ENCODE assay signal across 9 cellular contexts in the genomic region with DNA sequence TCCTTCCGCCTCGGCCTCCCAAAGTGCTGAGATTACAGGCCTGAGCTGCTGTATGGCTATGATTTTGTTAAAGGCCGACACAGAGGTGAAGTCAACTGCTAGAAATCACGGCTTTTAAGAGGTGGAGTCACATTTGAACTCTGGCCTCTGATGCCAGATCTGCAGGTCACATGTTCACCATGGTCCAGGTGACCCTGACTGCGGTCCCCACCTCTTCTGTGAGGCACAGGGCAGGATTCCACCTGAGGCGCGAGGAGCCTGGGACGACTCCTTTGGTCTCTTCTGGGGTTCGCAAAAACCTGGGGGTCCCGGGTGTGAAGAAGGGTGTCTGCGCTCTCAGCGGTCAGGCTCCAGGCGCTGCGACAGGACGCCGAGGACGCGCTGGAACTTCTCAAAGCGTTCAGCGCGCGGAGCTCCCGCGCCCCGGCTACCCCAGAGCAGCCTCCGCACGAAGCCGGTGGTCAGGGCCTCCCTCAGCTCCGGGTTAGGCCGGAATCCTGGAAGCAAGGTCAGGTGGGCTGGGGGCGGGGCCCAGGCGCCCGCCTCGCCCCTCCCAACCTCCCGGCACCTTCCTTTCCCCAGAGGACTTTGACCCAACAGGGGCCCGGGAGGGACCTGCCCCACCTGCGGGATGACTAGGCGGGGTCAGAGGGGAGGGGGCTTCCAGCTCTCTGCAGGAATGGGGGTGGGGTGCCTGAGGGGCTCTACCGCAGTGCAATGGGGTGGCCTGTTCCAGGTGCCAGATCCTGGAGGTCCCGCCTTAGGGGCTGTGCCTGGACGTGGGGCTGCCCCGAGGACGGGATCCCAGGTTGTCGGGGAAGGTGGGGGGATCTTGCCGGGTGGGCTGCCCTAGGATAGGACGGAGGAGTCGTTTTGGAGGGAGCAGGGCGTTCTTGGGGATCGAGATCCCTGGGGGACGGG. TPM values are rescaled to one million over a fixed set of nuclear protein-coding genes. Genes with fewer than 3 reads are reported as not detected.
A peak's percentile ranks its signal among the peaks of the same experiment; 100 is the strongest.
DNase-seq lines count a peak whose midpoint lies in the region; ATAC-seq, FAIRE-seq and TF ChIP-seq lines count a peak whose summit lies in the region.
"Had no signal": no experiment of that assay in that cellular context is flagged by ENCODE, and none has a peak within 500 bp of the region (broad histone marks: within the 10 kb centered on the region; RNA-seq: fewer than 3 reads in every experiment).

No MANE protein-coding gene starts in this region.

- POLR2A ChIA-PET in GM12878 (lab: Charles Lee), result interaction anchor here (0.6 kb wide), 1 partner anchor 111 kb away, joined by 3 read pairs; no protein-coding TSS in a partner anchor

- no peak for DNase-seq in activated T-cell treated with anti-CD3 and anti-CD28 coated beads, Interleukin-2, amount 50 U/mL, for 4 hours
- DNase-seq in activated T-cell treated with anti-CD3 and anti-CD28 coated beads for 4 hours (no peak), GM12878 (ENCODE audit: low read depth, low spot score) (no peak), right lobe of liver (peak; percentile 61 to 88 (median 85)), thoracic aorta (ENCODE audit: low spot score) (no peak), epidermal melanocyte (ENCODE audit: insufficient read length, low spot score) (no peak), urothelium cell line (ENCODE audit: low spot score) (no peak), NCI-H146 (lab: John Stamatoyannopoulos, UW) (no peak)

- no peak for ATAC-seq in activated T-cell treated with anti-CD3 and anti-CD28 coated beads, Interleukin-2, amount 50 U/mL, for 4 hours
- ATAC-seq in GM12878 (no peak), right lobe of liver (peak; percentile 64 to 71 (median 66)), thoracic aorta (ENCODE audit: insufficient number of reproducible peaks, low FRiP score, low read depth) (no peak)

- peaks cover 10% of the 10 kb centered on the region for H3K4me1 Mint-ChIP-seq in activated T-cell treated with anti-CD3 and anti-CD28 coated beads, Interleukin-2, amount 50 U/mL, for 4 hours (ENCODE audit: low read depth)

- H4K20me1 ChIP-seq in GM12878 (ENCODE audit: control insufficient read depth, insufficient read depth), result no peaks in the 10 kb centered on the region

- H3K4me3 Mint-ChIP-seq in activated T-cell treated with anti-CD3 and anti-CD28 coated beads, Interleukin-2, amount 50 U/mL, for 4 hours, result peak overlapping the region; percentile 69

- peak overlapping the region; percentile 48; the same call in 1 of the 2 replicates for H3K4me3 ChIP-seq in GM12878
- H3K4me3 ChIP-seq in right lobe of liver, result peak overlapping the region; percentile 32 to 61 (median 50)
- H3K4me3 ChIP-seq in thoracic aorta, result peak overlapping the region; percentile 68

- RAD21 ChIA-PET in GM12878 (lab: Charles Lee; ENCODE audit: unreplicated experiment), result interaction anchor here (0.6 to 1.0 kb wide), 4 partner anchors 14 to 252 kb away, joined by 3 to 6 read pairs (median 3); a partner anchor contains a TSS

- FAIRE-seq in GM12878 (lab: Jason Lieb, UNC) (no peak), urothelium cell line (lab: Jason Lieb, UNC) (no peak)

- H3K36me3 ChIP-seq in GM12878 (ENCODE audit: control insufficient read depth in 2 of 2, insufficient read depth in 2 of 2, low read length in 1 of 2) (peaks cover 9 to 13% of the 10 kb centered on the region in 2 experiments), right lobe of liver (peaks cover 0 to 13% (median 0%) of the 10 kb centered on the region in 4 donors), thoracic aorta (peaks cover 42% of the 10 kb centered on the region)

- in situ Hi-C loops in GM12878 (cut with MboI), result no loop called here

- H3K9me3 ChIP-seq in GM12878 (replicated peaks; ENCODE audit: control insufficient read depth, insufficient read depth, low read length), result no peaks in the 10 kb centered on the region
- no peaks in the 10 kb centered on the region for H3K9me3 ChIP-seq in right lobe of liver
- H3K9me3 ChIP-seq in thoracic aorta, result no peaks in the 10 kb centered on the region

- CTCF ChIA-PET in GM12878 (lab: Yijun Ruan, JAX), result interaction anchor here (0.9 to 1.4 kb wide), 2 partner anchors 14 to 222 kb away, joined by 4 to 7 read pairs; a partner anchor contains a TSS

- H3K9me3 Mint-ChIP-seq in activated T-cell treated with anti-CD3 and anti-CD28 coated beads, Interleukin-2, amount 50 U/mL, for 4 hours, result no peaks in the 10 kb centered on the region

- no peaks in the 10 kb centered on the region for H3K27me3 Mint-ChIP-seq in activated T-cell treated with anti-CD3 and anti-CD28 coated beads, Interleukin-2, amount 50 U/mL, for 4 hours (ENCODE audit: low read depth)

- H3K79me2 ChIP-seq in GM12878 (ENCODE audit: control insufficient read depth, insufficient read depth, low read length), result no peaks in the 10 kb centered on the region; the same call in 1 of the 2 replicates

- no peak for TF ChIP-seq RAD21 in GM12878 (IDR thresholded peaks at IDR 0.05; ENCODE audit: insufficient read depth, low read depth, low read length)

- H2AFZ ChIP-seq in GM12878 (ENCODE audit: control insufficient read depth, low read depth, low read length), result peak overlapping the region; percentile 91

- TF ChIP-seq POLR2A in GM12878 (IDR thresholded peaks at IDR 0.05; ENCODE audit: low read depth, low read length) (no peak), right lobe of liver (IDR thresholded peaks at IDR 0.05) (peak; percentile 45)

- peak overlapping the region; percentile 50; the same call in 1 of the 2 replicates for H3K9ac ChIP-seq in GM12878 (ENCODE audit: control insufficient read depth, insufficient read depth, low read length)

- TF ChIP-seq CTCF in GM12878 (IDR thresholded peaks at IDR 0.05 in 2 of 3, conservative IDR thresholded peaks at IDR 0.05 in 1 of 3; ENCODE audit: control insufficient read depth in 2 of 3, extremely low read depth in 1 of 3, insufficient read depth in 1 of 3, low read depth in 3 of 3, low read length in 3 of 3) (no peak), right lobe of liver (IDR thresholded peaks at IDR 0.05) (no peak), thoracic aorta (IDR thresholded peaks at IDR 0.05) (no peak)

- H3K4me1 ChIP-seq in GM12878 (ENCODE audit: control insufficient read depth, insufficient read depth, low read length) (peaks cover 17% of the 10 kb centered on the region), right lobe of liver (peaks cover 0 to 10% (median 0%) of the 10 kb centered on the region in 4 donors), thoracic aorta (ENCODE audit: control insufficient read depth in 1 of 2, low read depth in 2 of 2) (peaks cover 4 to 13% of the 10 kb centered on the region in 2 donors)

- WGBS in GM12878 (ENCODE audit: insufficient coverage, insufficient replicate concordance, low lambda C conversion rate, missing lambda C conversion rate), result 79% methylated on average over 28 of the region's 50 CpGs
- WGBS in right lobe of liver (ENCODE audit: insufficient coverage, low coverage, low lambda C conversion rate, missing lambda C conversion rate), result 43% methylated on average over 12 of the region's 50 CpGs

- no peak for TF ChIP-seq EP300 in GM12878 (IDR thresholded peaks at IDR 0.05; ENCODE audit: borderline replicate concordance in 1 of 2, control insufficient read depth in 1 of 2, low read depth in 2 of 2, low read length in 2 of 2)

- H3K27ac ChIP-seq in GM12878 (ENCODE audit: control insufficient read depth, insufficient read depth), result peak overlapping the region; percentile 64
- H3K27ac ChIP-seq in right lobe of liver, result peak overlapping the region in 2 of 3 donors; percentile 59 to 89
- H3K27ac ChIP-seq in thoracic aorta, result peak overlapping the region in 1 of 2 donors; percentile 41

- H3K36me3 Mint-ChIP-seq in activated T-cell treated with anti-CD3 and anti-CD28 coated beads, Interleukin-2, amount 50 U/mL, for 4 hours (ENCODE audit: insufficient read depth), result peaks cover 24% of the 10 kb centered on the region

- intact Hi-C loops in GM12878 (cut with micrococcal nuclease; ENCODE audit: unreplicated experiment) (loop anchor here (5.0 kb wide), 2 partner anchors 110 to 120 kb away; no protein-coding TSS in a partner anchor), right lobe of liver (cut with DNase I) (no loop called here)

- H3K4me2 ChIP-seq in GM12878 (ENCODE audit: control insufficient read depth, insufficient read depth), result peak overlapping the region; percentile 92

- no TSS peak for BruUV-seq in GM12878 (replicated peaks; lab: Mats Ljungman, UMichigan)

- H3K27me3 ChIP-seq in GM12878 (replicated peaks in 1 of 2; ENCODE audit: control insufficient read depth in 2 of 2, insufficient read depth in 2 of 2, low read length in 1 of 2), result no peaks in the 10 kb centered on the region
- H3K27me3 ChIP-seq in right lobe of liver, result no peaks in the 10 kb centered on the region
- H3K27me3 ChIP-seq in thoracic aorta (replicated peaks; ENCODE audit: insufficient read depth), result no peaks in the 10 kb centered on the region

- SMC1A ChIA-PET in GM12878 (lab: Charles Lee; ENCODE audit: uncharacterized antibody, unreplicated experiment), result interaction anchor here (1.0 kb wide), 1 partner anchor 11 kb away, joined by 3 read pairs; no protein-coding TSS in a partner anchor

RNA-seq across cellular contexts. Expression of a gene that starts 13.0 kb away (rescaled TPM):
- 10 to 100 TPM; 31.8 to 40.2 (median 37.4) TPM for total RNA-seq in activated T-cell treated with anti-CD3 and anti-CD28 coated beads, Interleukin-2, amount 50 U/mL, for 4 hours
- 35.0 and 37.1 TPM in 2 replicates for total RNA-seq in GM12878 (2013; cell fraction: nucleolus; rRNA removed)
- total RNA-seq in GM12878 (2014; rRNA removed) (34.6 and 39.5 TPM in 2 replicates), GM12878 (2014; rRNA removed; fragmentation: Illumina TruSeq; extraction: Trizol) (28.1 and 28.5 TPM in 2 replicates), GM12878 (2021) (48.6 and 52.7 TPM in 2 replicates), right lobe of liver (10 to 100 TPM in 2 of 6 experiments, 1 to 10 TPM in 4; 7.5 to 14.9 (median 9.3) TPM), thoracic aorta (100 to 1,000 TPM in 1 of 2 donors, 10 to 100 TPM in 1; 98.2 to 105 TPM)
- polyA plus RNA-seq in GM12878 (2011; ENCODE audit: low read depth), result 18.9 TPM
- polyA plus RNA-seq in GM12878 (2011; rRNA removed) (30.1 and 44.0 TPM in 2 replicates), GM12878 (2014; fragmentation: Illumina TruSeq; extraction: Trizol) (34.7 and 38.5 TPM in 2 replicates), GM12878 (2014; fragmentation: Nextera tagmentation; extraction: Ambion mirVana) (1 to 10 TPM in 1 of 2 experiments, under 1 TPM in 1; 0.79 to 2.2 TPM), GM12878 (2014; rRNA removed) (54.5 and 56.3 TPM in 2 replicates), GM12878 (2016; fragmentation: Nextera tagmentation; extraction: Ambion mirVana) (10 to 100 TPM; 26.6 to 30.4 TPM)
- 35.9 and 44.6 TPM in 2 replicates for polyA plus RNA-seq in GM12878 (2011; cell fraction: cytosol; rRNA removed)
- 86.8 and 103 TPM in 2 replicates for polyA plus RNA-seq in GM12878 (2011; cell fraction: nucleus; rRNA removed)
- 42.0 and 53.2 TPM in 2 replicates for polyA plus RNA-seq in GM12878 (2012)
- polyA minus RNA-seq in GM12878 (2011; rRNA and poly(A)+ RNA removed), result 18.0 and 29.1 TPM in 2 replicates
- polyA minus RNA-seq in GM12878 (2011; cell fraction: cytosol; rRNA and poly(A)+ RNA removed), result 17.6 and 19.0 TPM in 2 replicates
- polyA minus RNA-seq in GM12878 (2011; cell fraction: nucleus; rRNA and poly(A)+ RNA removed), result 16.3 and 21.9 TPM in 2 replicates

RNA-seq across cellular contexts. Expression of a gene that starts 14.7 kb away (rescaled TPM):
- 10 to 100 TPM; 24.6 to 27.8 (median 27.4) TPM for total RNA-seq in activated T-cell treated with anti-CD3 and anti-CD28 coated beads, Interleukin-2, amount 50 U/mL, for 4 hours
- 22.3 and 28.0 TPM in 2 replicates for total RNA-seq in GM12878 (2013; cell fraction: nucleolus; rRNA removed)
- 16.8 and 20.6 TPM in 2 replicates for total RNA-seq in GM12878 (2014; rRNA removed)
- total RNA-seq in GM12878 (2014; rRNA removed; fragmentation: Illumina TruSeq; extraction: Trizol), result 6.0 and 8.7 TPM in 2 replicates
- 18.8 and 20.6 TPM in 2 replicates for total RNA-seq in GM12878 (2021)
- 3.4 TPM for polyA plus RNA-seq in GM12878 (2011; ENCODE audit: low read depth)
- 4.9 and 6.6 TPM in 2 replicates for polyA plus RNA-seq in GM12878 (2011; rRNA removed)
- polyA plus RNA-seq in GM12878 (2011; cell fraction: cytosol; rRNA removed), result 9.7 and 13.5 TPM in 2 replicates
- polyA plus RNA-seq in GM12878 (2011; cell fraction: nucleus; rRNA removed), result 23.6 and 26.4 TPM in 2 replicates
- polyA plus RNA-seq in GM12878 (2012), result 9.2 and 9.4 TPM in 2 replicates
- polyA plus RNA-seq in GM12878 (2014; fragmentation: Illumina TruSeq; extraction: Trizol), result 3.4 and 7.7 TPM in 2 replicates
- 1 to 10 TPM in 1 of 2 experiments, under 1 TPM in 1; 0.77 to 1.4 TPM for polyA plus RNA-seq in GM12878 (2014; fragmentation: Nextera tagmentation; extraction: Ambion mirVana)
- polyA plus RNA-seq in GM12878 (2014; rRNA removed), result 24.4 and 24.7 TPM in 2 replicates
- 10 to 100 TPM; 10.3 to 12.9 TPM for polyA plus RNA-seq in GM12878 (2016; fragmentation: Nextera tagmentation; extraction: Ambion mirVana)
- 5.2 and 14.0 TPM in 2 replicates for polyA minus RNA-seq in GM12878 (2011; rRNA and poly(A)+ RNA removed)
- 2.8 and 4.4 TPM in 2 replicates for polyA minus RNA-seq in GM12878 (2011; cell fraction: cytosol; rRNA and poly(A)+ RNA removed)
- polyA minus RNA-seq in GM12878 (2011; cell fraction: nucleus; rRNA and poly(A)+ RNA removed), result 12.5 and 12.8 TPM in 2 replicates
- total RNA-seq in right lobe of liver, result 1 to 10 TPM in 4 of 6 experiments, under 1 TPM in 2; 0.72 to 2.3 (median 1.3) TPM
- total RNA-seq in thoracic aorta, result 1 to 10 TPM in 1 of 2 donors, under 1 TPM in 1; 0.68 to 7.1 TPM
- polyA plus RNA-seq: AG04450 had no signal

RNA-seq across cellular contexts. Expression of a gene that starts 15.1 kb away (rescaled TPM):
- 10 to 100 TPM; 60.4 to 86.3 (median 78.6) TPM for total RNA-seq in activated T-cell treated with anti-CD3 and anti-CD28 coated beads, Interleukin-2, amount 50 U/mL, for 4 hours
- total RNA-seq in GM12878 (2013; cell fraction: nucleolus; rRNA removed), result 37.2 and 42.9 TPM in 2 replicates
- total RNA-seq in GM12878 (2014; rRNA removed) (63.1 and 67.7 TPM in 2 replicates), GM12878 (2014; rRNA removed; fragmentation: Illumina TruSeq; extraction: Trizol) (42.7 and 43.8 TPM in 2 replicates), GM12878 (2021) (64.7 and 71.0 TPM in 2 replicates), right lobe of liver (10 to 100 TPM; 22.3 to 53.0 (median 41.3) TPM), thoracic aorta (10 to 100 TPM; 32.2 to 84.2 TPM)
- 17.1 TPM for polyA plus RNA-seq in GM12878 (2011; ENCODE audit: low read depth)
- polyA plus RNA-seq in GM12878 (2011; rRNA removed) (33.6 and 56.2 TPM in 2 replicates), GM12878 (2014; fragmentation: Illumina TruSeq; extraction: Trizol) (28.9 and 56.1 TPM in 2 replicates), GM12878 (2014; fragmentation: Nextera tagmentation; extraction: Ambion mirVana) (10 to 100 TPM in 1 of 2 experiments, 1 to 10 TPM in 1; 4.4 to 17.6 TPM), GM12878 (2014; rRNA removed) (81.1 and 87.2 TPM in 2 replicates), GM12878 (2016; fragmentation: Nextera tagmentation; extraction: Ambion mirVana) (10 to 100 TPM; 57.9 to 63.1 TPM)
- 81.3 and 87.6 TPM in 2 replicates for polyA plus RNA-seq in GM12878 (2011; cell fraction: cytosol; rRNA removed)
- polyA plus RNA-seq in GM12878 (2011; cell fraction: nucleus; rRNA removed), result 178 and 218 TPM in 2 replicates
- 53.1 and 59.7 TPM in 2 replicates for polyA plus RNA-seq in GM12878 (2012)
- 74.5 TPM in 2 replicates for polyA minus RNA-seq in GM12878 (2011; rRNA and poly(A)+ RNA removed)
- 17.3 and 27.0 TPM in 2 replicates for polyA minus RNA-seq in GM12878 (2011; cell fraction: cytosol; rRNA and poly(A)+ RNA removed)
- 32.6 and 40.9 TPM in 2 replicates for polyA minus RNA-seq in GM12878 (2011; cell fraction: nucleus; rRNA and poly(A)+ RNA removed)

RNA-seq across cellular contexts. Expression of a gene that starts 20.0 kb away (rescaled TPM):
- total RNA-seq in activated T-cell treated with anti-CD3 and anti-CD28 coated beads, Interleukin-2, amount 50 U/mL, for 4 hours, result 10 to 100 TPM; 65.7 to 75.6 (median 70.7) TPM
- total RNA-seq in GM12878 (2013; cell fraction: nucleolus; rRNA removed), result 110 and 115 TPM in 2 replicates
- total RNA-seq in GM12878 (2014; rRNA removed) (46.4 and 50.7 TPM in 2 replicates), GM12878 (2014; rRNA removed; fragmentation: Illumina TruSeq; extraction: Trizol) (39.9 and 44.5 TPM in 2 replicates), GM12878 (2021) (65.4 and 76.8 TPM in 2 replicates), right lobe of liver (1 to 10 TPM; 1.1 to 7.9 (median 3.1) TPM), thoracic aorta (10 to 100 TPM in 1 of 2 donors, 1 to 10 TPM in 1; 7.6 to 12.2 TPM)
- 25.3 TPM for polyA plus RNA-seq in GM12878 (2011; ENCODE audit: low read depth)
- polyA plus RNA-seq in GM12878 (2011; rRNA removed) (21.9 and 36.9 TPM in 2 replicates), GM12878 (2014; fragmentation: Illumina TruSeq; extraction: Trizol) (31.2 and 47.2 TPM in 2 replicates), GM12878 (2014; fragmentation: Nextera tagmentation; extraction: Ambion mirVana) (1 to 10 TPM; 1.6 to 4.3 TPM), GM12878 (2014; rRNA removed) (48.5 and 52.7 TPM in 2 replicates), GM12878 (2016; fragmentation: Nextera tagmentation; extraction: Ambion mirVana) (10 to 100 TPM; 15.0 to 15.9 TPM)
- 34.2 and 36.5 TPM in 2 replicates for polyA plus RNA-seq in GM12878 (2011; cell fraction: cytosol; rRNA removed)
- polyA plus RNA-seq in GM12878 (2011; cell fraction: nucleus; rRNA removed), result 72.6 and 89.0 TPM in 2 replicates
- 40.7 and 41.8 TPM in 2 replicates for polyA plus RNA-seq in GM12878 (2012)
- polyA minus RNA-seq in GM12878 (2011; rRNA and poly(A)+ RNA removed), result 51.5 and 71.1 TPM in 2 replicates
- polyA minus RNA-seq in GM12878 (2011; cell fraction: cytosol; rRNA and poly(A)+ RNA removed), result 14.2 and 18.7 TPM in 2 replicates
- 61.3 and 87.1 TPM in 2 replicates for polyA minus RNA-seq in GM12878 (2011; cell fraction: nucleus; rRNA and poly(A)+ RNA removed)
- polyA plus RNA-seq: AG04450 had no signal

RNA-seq across cellular contexts. Expression of a gene that starts 32.1 kb away (rescaled TPM):
- 1 to 10 TPM; 6.5 to 7.4 (median 6.7) TPM for total RNA-seq in activated T-cell treated with anti-CD3 and anti-CD28 coated beads, Interleukin-2, amount 50 U/mL, for 4 hours
- 3.1 and 4.3 TPM in 2 replicates for total RNA-seq in GM12878 (2013; cell fraction: nucleolus; rRNA removed)
- 0.28 and 1.6 TPM in 2 replicates for total RNA-seq in GM12878 (2014; rRNA removed)
- total RNA-seq in GM12878 (2014; rRNA removed; fragmentation: Illumina TruSeq; extraction: Trizol), result 0.54 and 1.1 TPM in 2 replicates
- total RNA-seq in GM12878 (2021), result 5.9 and 6.7 TPM in 2 replicates
- polyA plus RNA-seq in GM12878 (2011; ENCODE audit: low read depth), result not detected
- polyA plus RNA-seq in GM12878 (2011; rRNA removed), result 1.1 and 1.9 TPM in 2 replicates
- 1.5 and 1.9 TPM in 2 replicates for polyA plus RNA-seq in GM12878 (2011; cell fraction: cytosol; rRNA removed)
- 1.9 and 2.6 TPM in 2 replicates for polyA plus RNA-seq in GM12878 (2011; cell fraction: nucleus; rRNA removed)
- 0.30 and 0.48 TPM in 2 replicates for polyA plus RNA-seq in GM12878 (2012)
- polyA plus RNA-seq in GM12878 (2014; fragmentation: Illumina TruSeq; extraction: Trizol), result 0.79 and 3.0 TPM in 2 replicates
- polyA plus RNA-seq in GM12878 (2014; fragmentation: Nextera tagmentation; extraction: Ambion mirVana), result 1 to 10 TPM in 1 of 2 experiments, under 1 TPM in 1; 0.64 to 2.7 TPM
- polyA plus RNA-seq in GM12878 (2014; rRNA removed), result 0.95 and 2.2 TPM in 2 replicates
- under 1 TPM; 0.20 to 0.25 TPM for polyA plus RNA-seq in GM12878 (2016; fragmentation: Nextera tagmentation; extraction: Ambion mirVana)
- polyA minus RNA-seq in GM12878 (2011; rRNA and poly(A)+ RNA removed), result 2.0 and 2.3 TPM in 2 replicates
- polyA minus RNA-seq in GM12878 (2011; cell fraction: cytosol; rRNA and poly(A)+ RNA removed), result 48.6 and 52.2 TPM in 2 replicates
- 4.1 and 16.8 TPM in 2 replicates for polyA minus RNA-seq in GM12878 (2011; cell fraction: nucleus; rRNA and poly(A)+ RNA removed)
- total RNA-seq in right lobe of liver, result over 10,000 TPM; 10,569 to 17,502 (median 15,749) TPM
- 100 to 1,000 TPM; 277 to 754 TPM for total RNA-seq in thoracic aorta

Comparison
In these comparisons a context has a peak if more than half of its experiments do, and no peak if none do; other contexts are left out.
1. ATAC-seq: peak in right lobe of liver (4 of 4); none in activated T-cell treated with anti-CD3 and anti-CD28 coated beads, Interleukin-2, amount 50 U/mL, for 4 hours (0 of 2), GM12878 (single experiment) and thoracic aorta (single experiment).
2. DNase-seq: peak in right lobe of liver (3 of 3); none in activated T-cell treated with anti-CD3 and anti-CD28 coated beads, Interleukin-2, amount 50 U/mL, for 4 hours (single experiment), activated T-cell treated with anti-CD3 and anti-CD28 coated beads for 4 hours (single experiment), GM12878 (single experiment), thoracic aorta (single experiment), epidermal melanocyte (single experiment), urothelium cell line (single experiment) and NCI-H146 (single experiment).
3. Peak in every context shown above with its lines, with median percentiles within 50 percentile points of each other: H3K4me3 ChIP-seq.